Comparison of ENCODE assay signal across 14 cellular contexts in the genomic region with DNA sequence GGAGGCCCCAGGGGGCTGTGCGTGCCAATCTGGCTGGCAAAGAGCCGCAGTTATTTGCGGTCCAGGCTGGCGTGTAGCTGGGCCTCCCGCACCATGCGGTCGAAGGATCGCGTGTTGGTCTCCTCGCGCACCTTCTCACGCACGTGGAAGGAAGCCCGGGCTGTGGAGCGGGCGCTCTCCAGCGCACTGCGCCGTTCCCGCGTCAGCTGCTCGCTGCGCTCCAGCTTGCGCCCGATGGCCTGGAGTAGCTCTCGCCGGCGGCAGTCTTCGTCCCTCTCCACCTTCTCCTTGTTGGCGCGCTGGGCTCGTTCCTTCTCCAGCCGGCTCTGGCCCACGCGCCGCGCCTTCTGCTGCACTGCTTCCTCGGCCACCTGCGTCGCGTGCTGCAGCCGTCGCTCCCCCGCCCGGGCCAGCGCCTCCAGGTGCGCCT. TPM values are rescaled to one million over a fixed set of nuclear protein-coding genes. Genes with fewer than 3 reads are reported as not detected.
A peak's percentile ranks its signal among the peaks of the same experiment; 100 is the strongest.
DNase-seq lines count a peak whose midpoint lies in the region; ATAC-seq, FAIRE-seq and TF ChIP-seq lines count a peak whose summit lies in the region.
"Had no signal": no experiment of that assay in that cellular context is flagged by ENCODE, and none has a peak within 500 bp of the region (broad histone marks: within the 10 kb centered on the region; RNA-seq: fewer than 3 reads in every experiment).

No MANE protein-coding gene starts in this region.

- H4K8ac ChIP-seq in trophoblast cell (ENCODE audit: low read depth, low read length): no peak overlapping the region

- H3K79me2 ChIP-seq in trophoblast cell (ENCODE audit: control insufficient read depth, insufficient read depth, low read length, poor library complexity): no peaks in the 10 kb centered on the region

- no peaks in the 10 kb centered on the region for H3K36me3 Mint-ChIP-seq in HFFc6 (ENCODE audit: low read depth)
- H3K36me3 Mint-ChIP-seq: memory B cell had no signal

- H2BK12ac ChIP-seq in trophoblast cell (ENCODE audit: low read length): no peak overlapping the region

- TF ChIP-seq POLR2A in A549 (IDR thresholded peaks at IDR 0.05; ENCODE audit: low read length): no peak

- H3K4ac ChIP-seq in trophoblast cell (ENCODE audit: low read depth, low read length): no peak overlapping the region

- no peak for TF ChIP-seq CTCF in A549 (IDR thresholded peaks at IDR 0.05)
- no peak for TF ChIP-seq CTCF in foreskin keratinocyte (conservative IDR thresholded peaks at IDR 0.05)
- no peak for TF ChIP-seq CTCF in HFFc6 (IDR thresholded peaks at IDR 0.05)

- H3K9me3 ChIP-seq in A549: no peaks in the 10 kb centered on the region
- H3K9me3 ChIP-seq in trophoblast cell (ENCODE audit: insufficient read depth, low read depth, low read length): peaks cover 3% of the 10 kb centered on the region

- no peak for FAIRE-seq in A549 (lab: Jason Lieb, UNC)
- FAIRE-seq in HTR-8/SVneo (lab: Jason Lieb, UNC): peak; percentile 72

- no peak overlapping the region for H3K9ac ChIP-seq in trophoblast cell (ENCODE audit: low read length)

- CTCF ChIA-PET in A549 (lab: Yijun Ruan, JAX): interaction anchor here (1.2 to 8.4 kb wide), 12 partner anchors 8 to 329 kb away, joined by 3 to 169 read pairs (median 10); no protein-coding TSS in a partner anchor

- H3K36me3 ChIP-seq in trophoblast cell (ENCODE audit: control insufficient read depth in 1 of 2, insufficient read depth in 2 of 2, low read length in 2 of 2): no peaks in the 10 kb centered on the region

- no peak overlapping the region for H4K91ac ChIP-seq in trophoblast cell (ENCODE audit: low read depth, low read length)

- H3K4me2 ChIP-seq in A549: peak overlapping the region; percentile 81
- no peak overlapping the region for H3K4me2 ChIP-seq in trophoblast cell (ENCODE audit: low read length)

- H2AFZ ChIP-seq in trophoblast cell (ENCODE audit: insufficient read depth, low read length, poor library complexity): peak overlapping the region; percentile 31

- peak; percentile 9 to 13; a peak in 3 of 6 replicates for ATAC-seq in A549
- peak; percentile 4 for ATAC-seq in foreskin keratinocyte
- ATAC-seq in HG03442 (IDR thresholded peaks at IDR 0.05; ENCODE audit: unreplicated experiment): no peak
- ATAC-seq: HCT116 had no signal

- H3K4me3 Mint-ChIP-seq in HFFc6: no peak overlapping the region
- H3K4me3 Mint-ChIP-seq: CD4-positive, alpha-beta T cell had no signal

- no peak overlapping the region for H3K18ac ChIP-seq in trophoblast cell (ENCODE audit: low read length)

- DNase-seq in A549 (ENCODE audit: low read depth in 1 of 2, low spot score in 1 of 2) (peak in 1 of 2 experiments; percentile 49), HTR-8/SVneo (ENCODE audit: insufficient read length, low spot score) (no peak), foreskin keratinocyte (no peak), trophoblast cell (no peak), HFFc6 (no peak), LoVo (ENCODE audit: low spot score) (no peak)
- DNase-seq in stimulated activated CD4-positive, alpha-beta T cell treated with anti-CD3 and anti-CD28 coated beads, Interleukin-4, amount 100 ng/mL, for 24 hours: no peak
- DNase-seq: activated T-cell treated with anti-CD3 and anti-CD28 coated beads for 4 hours; CD4-positive, alpha-beta T cell; NCI-H1105 treated with DMSO at 0.1 percent for 48 hours had no signal

- H3K79me1 ChIP-seq in trophoblast cell (ENCODE audit: low read length): no peaks in the 10 kb centered on the region

- no peak overlapping the region for H4K12ac ChIP-seq in trophoblast cell (ENCODE audit: low read depth, low read length)

- H3K14ac ChIP-seq in trophoblast cell (ENCODE audit: low read length): no peak overlapping the region

- H3K4me1 ChIP-seq in A549: peaks cover 25% of the 10 kb centered on the region; the same call in 2 of the 3 replicates
- no peaks in the 10 kb centered on the region for H3K4me1 ChIP-seq in foreskin keratinocyte
- peaks cover 9% of the 10 kb centered on the region in 2 experiments for H3K4me1 ChIP-seq in trophoblast cell (ENCODE audit: control insufficient read depth in 1 of 2, insufficient read depth in 2 of 2, low read length in 2 of 2)

- H2BK5ac ChIP-seq in trophoblast cell (ENCODE audit: low read depth, low read length, poor library complexity): no peak overlapping the region

- no peak overlapping the region for H3K27ac Mint-ChIP-seq in HFFc6
- H3K27ac Mint-ChIP-seq: CD4-positive, alpha-beta T cell; memory B cell had no signal

- peaks cover 64% of the 10 kb centered on the region for H3K27me3 Mint-ChIP-seq in HFFc6 (ENCODE audit: insufficient read depth)

- H3K23ac ChIP-seq in trophoblast cell (ENCODE audit: low read length): no peak overlapping the region

- WGBS in A549 (ENCODE audit: missing lambda C conversion rate): 15% methylated on average over 46 of the region's 47 CpGs
- WGBS in trophoblast cell (ENCODE audit: extremely low coverage, insufficient coverage, insufficient read length): no CpG with 5 or more reads among the region's 47 CpGs

- H3K4me1 Mint-ChIP-seq in HFFc6 (ENCODE audit: low read depth): peaks cover 6% of the 10 kb centered on the region

- no peak for TF ChIP-seq EP300 in A549 (IDR thresholded peaks at IDR 0.05)

- H3K4me3 ChIP-seq in A549 (peak overlapping the region; percentile 45), trophoblast cell (ENCODE audit: low read depth, low read length) (no peak overlapping the region)

- no peak overlapping the region for H2BK120ac ChIP-seq in trophoblast cell (ENCODE audit: insufficient read depth, low read length, poor library complexity)

- H3K27ac ChIP-seq in A549 (no peak overlapping the region), foreskin keratinocyte (no peak overlapping the region), trophoblast cell (ENCODE audit: low read depth, low read length) (no peak overlapping the region)
- H3K27ac ChIP-seq: HL-60 had no signal

- H3K9me3 Mint-ChIP-seq in HFFc6: no peaks in the 10 kb centered on the region
- H3K9me3 Mint-ChIP-seq: CD4-positive, alpha-beta T cell; memory B cell had no signal

- POLR2A ChIA-PET in A549 (lab: Yijun Ruan, JAX): no interaction called here

- no peak for TF ChIP-seq RAD21 in A549 (conservative IDR thresholded peaks at IDR 0.05 in 1 of 2, IDR thresholded peaks at IDR 0.05 in 1 of 2)

- peaks cover 99% of the 10 kb centered on the region for H3K27me3 ChIP-seq in foreskin keratinocyte
- H3K27me3 ChIP-seq in trophoblast cell (ENCODE audit: insufficient read depth, low read length): peaks cover 15% of the 10 kb centered on the region

- H2AK5ac ChIP-seq in trophoblast cell (ENCODE audit: low read length): no peak overlapping the region

TF ChIP-seq in A549, 52 proteins besides CTCF, POLR2A, EP300 and RAD21:
- TF ChIP-seq MAFK (IDR thresholded peaks at IDR 0.05; ENCODE audit: partially characterized antibody): no peak
- peak; percentile 91; the same call in 1 of the 2 replicates for TF ChIP-seq HDAC2 (IDR thresholded peaks at IDR 0.05)
- TF ChIP-seq, protein P1, sequence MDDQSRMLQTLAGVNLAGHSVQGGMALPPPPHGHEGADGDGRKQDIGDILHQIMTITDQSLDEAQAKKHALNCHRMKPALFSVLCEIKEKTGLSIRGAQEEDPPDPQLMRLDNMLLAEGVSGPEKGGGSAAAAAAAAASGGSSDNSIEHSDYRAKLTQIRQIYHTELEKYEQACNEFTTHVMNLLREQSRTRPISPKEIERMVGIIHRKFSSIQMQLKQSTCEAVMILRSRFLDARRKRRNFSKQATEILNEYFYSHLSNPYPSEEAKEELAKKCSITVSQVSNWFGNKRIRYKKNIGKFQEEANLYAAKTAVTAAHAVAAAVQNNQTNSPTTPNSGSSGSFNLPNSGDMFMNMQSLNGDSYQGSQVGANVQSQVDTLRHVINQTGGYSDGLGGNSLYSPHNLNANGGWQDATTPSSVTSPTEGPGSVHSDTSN (IDR thresholded peaks at IDR 0.05): no peak
- no peak for TF ChIP-seq FOSL2 (IDR thresholded peaks at IDR 0.05)
- TF ChIP-seq FOSL2 (CRISPR knock-in tag; IDR thresholded peaks at IDR 0.05): no peak
- TF ChIP-seq, protein P2, sequence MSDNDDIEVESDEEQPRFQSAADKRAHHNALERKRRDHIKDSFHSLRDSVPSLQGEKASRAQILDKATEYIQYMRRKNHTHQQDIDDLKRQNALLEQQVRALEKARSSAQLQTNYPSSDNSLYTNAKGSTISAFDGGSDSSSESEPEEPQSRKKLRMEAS (IDR thresholded peaks at IDR 0.05): peak; percentile 12; the same call in 1 of the 2 replicates

RNA-seq across cellular contexts. Expression of a gene that starts 3.2 kb away (rescaled TPM):
- polyA plus RNA-seq in A549 (2011; rRNA removed) (not detected in 2 replicates), A549 (2017; fragmentation: RNase III; extraction: RNeasy Plus Mini Kit Qiagen cat#74134 plus additional on column Dnase treatment) (not detected in 3 replicates), foreskin keratinocyte (not detected in 2 replicates)
- not detected in 2 replicates for polyA plus RNA-seq in A549 (2012; cell fraction: cytosol; rRNA removed)
- not detected in 2 replicates for polyA plus RNA-seq in A549 (2012; cell fraction: nucleus; rRNA removed)
- polyA minus RNA-seq in A549 (2011; rRNA and poly(A)+ RNA removed): not detected in 2 replicates
- not detected in 2 replicates for total RNA-seq in foreskin keratinocyte
- polyA plus RNA-seq in trophoblast cell (2013): 0.01 TPM in 1 of 2 replicates, not detected in the other
- not detected for total RNA-seq in HFFc6 (2021; fragmentation: NEBNext Ultra II Directional; extraction: Animal tissue kit (Norgen Biotek cat#: 25700))
- total RNA-seq: CD4-positive, alpha-beta T cell had no signal

RNA-seq across cellular contexts. Expression of a gene that starts 39.9 kb away (rescaled TPM):
- polyA plus RNA-seq in A549 (2011; rRNA removed): 7.0 and 7.9 TPM in 2 replicates
- 2.3 and 3.3 TPM in 2 replicates for polyA plus RNA-seq in A549 (2012; cell fraction: cytosol; rRNA removed)
- 6.9 and 7.5 TPM in 2 replicates for polyA plus RNA-seq in A549 (2012; cell fraction: nucleus; rRNA removed)
- 4.3 to 4.5 TPM (median 4.5 TPM) in 3 replicates for polyA plus RNA-seq in A549 (2017; fragmentation: RNase III; extraction: RNeasy Plus Mini Kit Qiagen cat#74134 plus additional on column Dnase treatment)
- 8.7 and 9.1 TPM in 2 replicates for polyA minus RNA-seq in A549 (2011; rRNA and poly(A)+ RNA removed)
- 14.5 and 17.4 TPM in 2 replicates for total RNA-seq in foreskin keratinocyte
- polyA plus RNA-seq in foreskin keratinocyte: 5.4 and 5.9 TPM in 2 replicates
- 5.4 and 5.5 TPM in 2 replicates for polyA plus RNA-seq in trophoblast cell (2013)
- 10 to 100 TPM; 15.8 to 21.8 (median 17.9) TPM for total RNA-seq in HFFc6 (2021; fragmentation: NEBNext Ultra II Directional; extraction: Animal tissue kit (Norgen Biotek cat#: 25700))
